ENCODE assay signal across 1 cellular context in genomic region chr17:40111221-40112128, GRCh38.
A peak's percentile ranks its signal among the peaks of the same experiment; 100 is the strongest.
TF ChIP-seq lines count a peak whose summit lies in the region.

No MANE protein-coding gene starts in this region.

TF ChIP-seq in HepG2, 621 proteins besides CTCF, POLR2A, EP300 and RAD21 (continues in another document):
- peak; percentile 97 for TF ChIP-seq ZNF263 (CRISPR knock-in tag; IDR thresholded peaks at IDR 0.05)
- peak; percentile 39; the same call in 1 of the 2 replicates for TF ChIP-seq ZFP1 (CRISPR knock-in tag; IDR thresholded peaks at IDR 0.05)
- TF ChIP-seq, protein P1, sequence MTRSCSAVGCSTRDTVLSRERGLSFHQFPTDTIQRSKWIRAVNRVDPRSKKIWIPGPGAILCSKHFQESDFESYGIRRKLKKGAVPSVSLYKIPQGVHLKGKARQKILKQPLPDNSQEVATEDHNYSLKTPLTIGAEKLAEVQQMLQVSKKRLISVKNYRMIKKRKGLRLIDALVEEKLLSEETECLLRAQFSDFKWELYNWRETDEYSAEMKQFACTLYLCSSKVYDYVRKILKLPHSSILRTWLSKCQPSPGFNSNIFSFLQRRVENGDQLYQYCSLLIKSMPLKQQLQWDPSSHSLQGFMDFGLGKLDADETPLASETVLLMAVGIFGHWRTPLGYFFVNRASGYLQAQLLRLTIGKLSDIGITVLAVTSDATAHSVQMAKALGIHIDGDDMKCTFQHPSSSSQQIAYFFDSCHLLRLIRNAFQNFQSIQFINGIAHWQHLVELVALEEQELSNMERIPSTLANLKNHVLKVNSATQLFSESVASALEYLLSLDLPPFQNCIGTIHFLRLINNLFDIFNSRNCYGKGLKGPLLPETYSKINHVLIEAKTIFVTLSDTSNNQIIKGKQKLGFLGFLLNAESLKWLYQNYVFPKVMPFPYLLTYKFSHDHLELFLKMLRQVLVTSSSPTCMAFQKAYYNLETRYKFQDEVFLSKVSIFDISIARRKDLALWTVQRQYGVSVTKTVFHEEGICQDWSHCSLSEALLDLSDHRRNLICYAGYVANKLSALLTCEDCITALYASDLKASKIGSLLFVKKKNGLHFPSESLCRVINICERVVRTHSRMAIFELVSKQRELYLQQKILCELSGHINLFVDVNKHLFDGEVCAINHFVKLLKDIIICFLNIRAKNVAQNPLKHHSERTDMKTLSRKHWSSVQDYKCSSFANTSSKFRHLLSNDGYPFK (CRISPR knock-in tag; IDR thresholded peaks at IDR 0.05; ENCODE audit: borderline replicate concordance): peak; percentile 60; the same call in 1 of the 2 replicates
- peak; percentile 73; the same call in 1 of the 2 replicates for TF ChIP-seq ZNF557 (CRISPR knock-in tag; IDR thresholded peaks at IDR 0.05)
- TF ChIP-seq SIX1 (CRISPR knock-in tag; IDR thresholded peaks at IDR 0.05; ENCODE audit: borderline replicate concordance): 0 out of 2 replicates have a peak, but pooled peaks have one; percentile 32
- no peak for TF ChIP-seq ZFP36L2 (CRISPR knock-in tag; IDR thresholded peaks at IDR 0.05)
- TF ChIP-seq FOXK1 (CRISPR knock-in tag; IDR thresholded peaks at IDR 0.05; ENCODE audit: borderline replicate concordance, low read depth): peak; percentile 51
- 0 out of 2 replicates have a peak, but pooled peaks have one; percentile 65 for TF ChIP-seq ZIK1 (CRISPR knock-in tag; IDR thresholded peaks at IDR 0.05; ENCODE audit: borderline replicate concordance, low read depth)
- TF ChIP-seq GLI4 (CRISPR knock-in tag; IDR thresholded peaks at IDR 0.05; ENCODE audit: borderline replicate concordance): no peak; the same call in 1 of the 2 replicates
- TF ChIP-seq ZNF510 (CRISPR knock-in tag; IDR thresholded peaks at IDR 0.05; ENCODE audit: low read depth): 0 out of 2 replicates have a peak, but pooled peaks have one; percentile 34
- peak; percentile 46 for TF ChIP-seq PPARG (CRISPR knock-in tag; conservative IDR thresholded peaks at IDR 0.05)
- peak; percentile 79; the same call in 1 of the 2 replicates for TF ChIP-seq ZNF275 (CRISPR knock-in tag; IDR thresholded peaks at IDR 0.05; ENCODE audit: borderline replicate concordance)
- TF ChIP-seq PITX1 (CRISPR knock-in tag; IDR thresholded peaks at IDR 0.05): peak; percentile 49; the same call in 1 of the 2 replicates
- no peak for TF ChIP-seq ZNF235 (CRISPR knock-in tag; IDR thresholded peaks at IDR 0.05; ENCODE audit: borderline replicate concordance)
- TF ChIP-seq MTA1 (CRISPR knock-in tag; IDR thresholded peaks at IDR 0.05; ENCODE audit: borderline replicate concordance): peak; percentile 92; the same call in 1 of the 2 replicates
- TF ChIP-seq ZNF251 (CRISPR knock-in tag; IDR thresholded peaks at IDR 0.05): no peak
- no peak for TF ChIP-seq PHF20 (CRISPR knock-in tag; IDR thresholded peaks at IDR 0.05)
- TF ChIP-seq SP2 (CRISPR knock-in tag; IDR thresholded peaks at IDR 0.05): peak; percentile 30; the same call in 1 of the 2 replicates
- peak; percentile 72; the same call in 1 of the 2 replicates for TF ChIP-seq KMT2B (CRISPR knock-in tag; IDR thresholded peaks at IDR 0.05)
- TF ChIP-seq NKX3-1 (CRISPR knock-in tag; IDR thresholded peaks at IDR 0.05): peak; percentile 2; the same call in 1 of the 2 replicates
- TF ChIP-seq BCL3 (CRISPR knock-in tag; IDR thresholded peaks at IDR 0.05): peak; percentile 85; the same call in 1 of the 2 replicates
- 0 out of 2 replicates have a peak, but pooled peaks have one; percentile 23 for TF ChIP-seq RFX5 (IDR thresholded peaks at IDR 0.05; ENCODE audit: low read depth, low read length)
- peak; percentile 93 for TF ChIP-seq ERF (CRISPR knock-in tag; IDR thresholded peaks at IDR 0.05)
- peak; percentile 92 for TF ChIP-seq HNF4A (CRISPR knock-in tag; IDR thresholded peaks at IDR 0.05)
- peak; percentile 97 for TF ChIP-seq MEIS1 (CRISPR knock-in tag; IDR thresholded peaks at IDR 0.05; ENCODE audit: borderline replicate concordance)
- TF ChIP-seq ISL2 (CRISPR knock-in tag; IDR thresholded peaks at IDR 0.05): peak; percentile 58; the same call in 1 of the 2 replicates
- TF ChIP-seq FOXA1 (IDR thresholded peaks at IDR 0.05): no peak
- peak; percentile 52 for TF ChIP-seq FOXA1 (CRISPR knock-in tag; IDR thresholded peaks at IDR 0.05)
- TF ChIP-seq ZNF709 (CRISPR knock-in tag; IDR thresholded peaks at IDR 0.05): no peak
- TF ChIP-seq HNRNPH1 (optimal IDR thresholded peaks at IDR 0.05; ENCODE audit: low read depth, low read length): no peak
- no peak for TF ChIP-seq TBP (CRISPR knock-in tag; IDR thresholded peaks at IDR 0.05)
- peak; percentile 75 for TF ChIP-seq HDAC2 (CRISPR knock-in tag; IDR thresholded peaks at IDR 0.05)
- 0 out of 2 replicates have a peak, but pooled peaks have one; percentile 45 for TF ChIP-seq NCOA1 (CRISPR knock-in tag; IDR thresholded peaks at IDR 0.05)
- TF ChIP-seq, protein P2, sequence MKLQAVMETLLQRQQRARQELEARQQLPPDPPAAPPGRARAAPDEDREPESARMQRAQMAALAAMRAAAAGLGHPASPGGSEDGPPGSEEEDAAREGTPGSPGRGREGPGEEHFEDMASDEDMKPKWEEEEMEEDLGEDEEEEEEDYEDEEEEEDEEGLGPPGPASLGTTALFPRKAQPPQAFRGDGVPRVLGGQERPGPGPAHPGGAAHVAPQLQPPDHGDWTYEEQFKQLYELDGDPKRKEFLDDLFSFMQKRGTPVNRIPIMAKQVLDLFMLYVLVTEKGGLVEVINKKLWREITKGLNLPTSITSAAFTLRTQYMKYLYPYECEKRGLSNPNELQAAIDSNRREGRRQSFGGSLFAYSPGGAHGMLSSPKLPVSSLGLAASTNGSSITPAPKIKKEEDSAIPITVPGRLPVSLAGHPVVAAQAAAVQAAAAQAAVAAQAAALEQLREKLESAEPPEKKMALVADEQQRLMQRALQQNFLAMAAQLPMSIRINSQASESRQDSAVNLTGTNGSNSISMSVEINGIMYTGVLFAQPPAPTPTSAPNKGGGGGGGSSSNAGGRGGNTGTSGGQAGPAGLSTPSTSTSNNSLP (IDR thresholded peaks at IDR 0.05; ENCODE audit: low read depth, low read length): no peak
- peak; percentile 23 for TF ChIP-seq RBM22 (optimal IDR thresholded peaks at IDR 0.05; ENCODE audit: low read length)
- peak in 1 of 2 experiments; percentile 93; a peak in 2 of 4 replicates for TF ChIP-seq KLF16 (CRISPR knock-in tag; IDR thresholded peaks at IDR 0.05)
- no peak for TF ChIP-seq SETDB1 (CRISPR knock-in tag; IDR thresholded peaks at IDR 0.05; ENCODE audit: borderline replicate concordance)
- peak; percentile 25 for TF ChIP-seq TFAP4 (IDR thresholded peaks at IDR 0.05; ENCODE audit: borderline replicate concordance, low read depth)
- 0 out of 2 replicates have a peak, but pooled peaks have one; percentile 26 for TF ChIP-seq ATAD3A (CRISPR knock-in tag; IDR thresholded peaks at IDR 0.05)
- TF ChIP-seq EHMT2 (IDR thresholded peaks at IDR 0.05; ENCODE audit: borderline replicate concordance, low read depth, low read length): peak; percentile 58; the same call in 1 of the 2 replicates
- peak; percentile 94 for TF ChIP-seq ZNF281 (CRISPR knock-in tag; IDR thresholded peaks at IDR 0.05; ENCODE audit: borderline replicate concordance)
- peak; percentile 73 for TF ChIP-seq ZNF746 (CRISPR knock-in tag; IDR thresholded peaks at IDR 0.05)
- peak; percentile 99 for TF ChIP-seq HOXA5 (CRISPR knock-in tag; IDR thresholded peaks at IDR 0.05)
- TF ChIP-seq HDAC1 (CRISPR knock-in tag; IDR thresholded peaks at IDR 0.05): peak; percentile 86
- TF ChIP-seq, protein P3, sequence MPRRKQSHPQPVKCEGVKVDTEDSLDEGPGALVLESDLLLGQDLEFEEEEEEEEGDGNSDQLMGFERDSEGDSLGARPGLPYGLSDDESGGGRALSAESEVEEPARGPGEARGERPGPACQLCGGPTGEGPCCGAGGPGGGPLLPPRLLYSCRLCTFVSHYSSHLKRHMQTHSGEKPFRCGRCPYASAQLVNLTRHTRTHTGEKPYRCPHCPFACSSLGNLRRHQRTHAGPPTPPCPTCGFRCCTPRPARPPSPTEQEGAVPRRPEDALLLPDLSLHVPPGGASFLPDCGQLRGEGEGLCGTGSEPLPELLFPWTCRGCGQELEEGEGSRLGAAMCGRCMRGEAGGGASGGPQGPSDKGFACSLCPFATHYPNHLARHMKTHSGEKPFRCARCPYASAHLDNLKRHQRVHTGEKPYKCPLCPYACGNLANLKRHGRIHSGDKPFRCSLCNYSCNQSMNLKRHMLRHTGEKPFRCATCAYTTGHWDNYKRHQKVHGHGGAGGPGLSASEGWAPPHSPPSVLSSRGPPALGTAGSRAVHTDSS (CRISPR knock-in tag; conservative IDR thresholded peaks at IDR 0.05): no peak
- peak; percentile 87 for TF ChIP-seq ASH2L (IDR thresholded peaks at IDR 0.05; ENCODE audit: insufficient read length, low read depth, low read length)
- TF ChIP-seq, protein P4, sequence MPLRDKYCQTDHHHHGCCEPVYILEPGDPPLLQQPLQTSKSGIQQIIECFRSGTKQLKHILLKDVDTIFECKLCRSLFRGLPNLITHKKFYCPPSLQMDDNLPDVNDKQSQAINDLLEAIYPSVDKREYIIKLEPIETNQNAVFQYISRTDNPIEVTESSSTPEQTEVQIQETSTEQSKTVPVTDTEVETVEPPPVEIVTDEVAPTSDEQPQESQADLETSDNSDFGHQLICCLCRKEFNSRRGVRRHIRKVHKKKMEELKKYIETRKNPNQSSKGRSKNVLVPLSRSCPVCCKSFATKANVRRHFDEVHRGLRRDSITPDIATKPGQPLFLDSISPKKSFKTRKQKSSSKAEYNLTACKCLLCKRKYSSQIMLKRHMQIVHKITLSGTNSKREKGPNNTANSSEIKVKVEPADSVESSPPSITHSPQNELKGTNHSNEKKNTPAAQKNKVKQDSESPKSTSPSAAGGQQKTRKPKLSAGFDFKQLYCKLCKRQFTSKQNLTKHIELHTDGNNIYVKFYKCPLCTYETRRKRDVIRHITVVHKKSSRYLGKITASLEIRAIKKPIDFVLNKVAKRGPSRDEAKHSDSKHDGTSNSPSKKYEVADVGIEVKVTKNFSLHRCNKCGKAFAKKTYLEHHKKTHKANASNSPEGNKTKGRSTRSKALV (CRISPR knock-in tag; IDR thresholded peaks at IDR 0.05): 0 out of 2 replicates have a peak, but pooled peaks have one; percentile 49
- no peak for TF ChIP-seq JDP2 (CRISPR knock-in tag; IDR thresholded peaks at IDR 0.05; ENCODE audit: borderline replicate concordance)
- TF ChIP-seq TRIM22 (IDR thresholded peaks at IDR 0.05): no peak
- TF ChIP-seq, protein P5, sequence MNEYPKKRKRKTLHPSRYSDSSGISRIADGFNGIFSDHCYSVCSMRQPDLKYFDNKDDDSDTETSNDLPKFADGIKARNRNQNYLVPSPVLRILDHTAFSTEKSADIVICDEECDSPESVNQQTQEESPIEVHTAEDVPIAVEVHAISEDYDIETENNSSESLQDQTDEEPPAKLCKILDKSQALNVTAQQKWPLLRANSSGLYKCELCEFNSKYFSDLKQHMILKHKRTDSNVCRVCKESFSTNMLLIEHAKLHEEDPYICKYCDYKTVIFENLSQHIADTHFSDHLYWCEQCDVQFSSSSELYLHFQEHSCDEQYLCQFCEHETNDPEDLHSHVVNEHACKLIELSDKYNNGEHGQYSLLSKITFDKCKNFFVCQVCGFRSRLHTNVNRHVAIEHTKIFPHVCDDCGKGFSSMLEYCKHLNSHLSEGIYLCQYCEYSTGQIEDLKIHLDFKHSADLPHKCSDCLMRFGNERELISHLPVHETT (CRISPR knock-in tag; conservative IDR thresholded peaks at IDR 0.05): peak; percentile 39; the same call in 1 of the 2 replicates
